ENCODE assay signal across 11 cellular contexts in the genomic region with DNA sequence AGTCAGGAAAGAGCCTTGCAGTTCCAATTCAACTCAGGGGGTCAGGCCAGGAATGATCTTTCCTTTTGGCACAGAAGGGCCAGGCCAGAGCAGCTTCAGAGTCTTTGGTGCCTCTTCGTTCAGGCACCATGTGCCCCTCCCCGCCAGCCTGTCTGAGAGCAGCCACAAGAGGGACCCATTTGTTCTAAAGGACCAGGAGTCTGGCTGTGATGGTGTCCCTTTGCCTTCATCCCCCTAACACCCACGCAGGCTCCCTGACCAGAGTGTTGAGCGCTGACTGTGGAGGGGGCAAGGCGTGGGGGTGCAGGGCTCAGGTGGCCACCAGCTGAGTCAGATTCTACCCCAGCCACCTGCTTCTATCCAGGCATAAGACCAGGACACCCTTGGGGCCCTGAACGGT.
DNase-seq lines count a peak whose midpoint lies in the region; ATAC-seq, FAIRE-seq and TF ChIP-seq lines count a peak whose summit lies in the region.
"Had no signal": no experiment of that assay in that cellular context is flagged by ENCODE, and none has a peak within 500 bp of the region (broad histone marks: within the 10 kb centered on the region; RNA-seq: fewer than 3 reads in every experiment).

No MANE protein-coding gene starts in this region.

- no peak for TF ChIP-seq POLR2A in K562 (conservative IDR thresholded peaks at IDR 0.05)
- TF ChIP-seq POLR2A in thyroid gland (IDR thresholded peaks at IDR 0.05): no peak

- no peaks in the 10 kb centered on the region for H3F3A ChIP-seq in MM.1S (ENCODE audit: insufficient read depth, low read length)

- H3K4me1 Mint-ChIP-seq in nephron progenitor cell: no peaks in the 10 kb centered on the region

- TF ChIP-seq CTCF in MM.1S (IDR thresholded peaks at IDR 0.05; ENCODE audit: low read length) (peak; percentile 10; the same call in 1 of the 2 replicates), K562 (IDR thresholded peaks at IDR 0.05 in 2 of 3, conservative IDR thresholded peaks at IDR 0.05 in 1 of 3; ENCODE audit: insufficient read depth in 2 of 3, low read depth in 1 of 3, low read length in 3 of 3) (peak; percentile 43 to 66 (median 61)), nephron progenitor cell (IDR thresholded peaks at IDR 0.05) (no peak), thyroid gland (IDR thresholded peaks at IDR 0.05) (no peak)

- H3K27me3 Mint-ChIP-seq in nephron progenitor cell (ENCODE audit: low read depth, poor library complexity): peaks cover 22% of the 10 kb centered on the region

- H2AFZ ChIP-seq in MM.1S (ENCODE audit: low read length) (no peak overlapping the region), K562 (ENCODE audit: low read depth, low read length) (no peak overlapping the region)

- no peaks in the 10 kb centered on the region for H3K36me3 ChIP-seq in MM.1S (replicated peaks; ENCODE audit: insufficient read depth, low read length)
- no peaks in the 10 kb centered on the region for H3K36me3 ChIP-seq in K562 (ENCODE audit: control insufficient read depth, insufficient read depth, low read length)
- no peaks in the 10 kb centered on the region for H3K36me3 ChIP-seq in thyroid gland

- H3K27ac Mint-ChIP-seq in nephron progenitor cell: no peak overlapping the region

- H3K9ac ChIP-seq in MM.1S (ENCODE audit: low read length): no peak overlapping the region
- H3K9ac ChIP-seq in K562 (ENCODE audit: insufficient read depth in 1 of 2, low read depth in 2 of 2, low read length in 2 of 2): no peak overlapping the region

- FAIRE-seq in K562 (lab: Jason Lieb, UNC): peak; percentile 74
- FAIRE-seq: A204.1, colon had no signal

- H3K36me3 Mint-ChIP-seq in nephron progenitor cell (ENCODE audit: low read depth): no peaks in the 10 kb centered on the region

- TF ChIP-seq RAD21 in K562 (CRISPR knock-in tag; conservative IDR thresholded peaks at IDR 0.05 in 1 of 2, IDR thresholded peaks at IDR 0.05 in 1 of 2): peak; percentile 28 to 62; a peak in 3 of 4 replicates

- H4K20me1 ChIP-seq in MM.1S (ENCODE audit: insufficient read depth, low read length) (no peaks in the 10 kb centered on the region), K562 (replicated peaks; ENCODE audit: control insufficient read depth, insufficient read depth, low read length) (no peaks in the 10 kb centered on the region)

- TF ChIP-seq EP300 in K562 (IDR thresholded peaks at IDR 0.05; ENCODE audit: low read length): no peak

- 0% methylated on average over 5 of the region's 6 CpGs for WGBS in K562 (ENCODE audit: insufficient coverage, low coverage, missing lambda C conversion rate)
- 56 to 64% methylated on average over 5 to 6 of the region's 6 CpGs for WGBS in thyroid gland, 2 donors

- no peak overlapping the region for H3K4me3 Mint-ChIP-seq in nephron progenitor cell

- H3K27ac ChIP-seq in MM.1S (ENCODE audit: low read length) (no peak overlapping the region), K562 (ENCODE audit: extremely low read depth, low read depth, low read length) (no peak overlapping the region), thyroid gland (no peak overlapping the region)

- H3K4me2 ChIP-seq in MM.1S (ENCODE audit: low read depth, low read length) (no peak overlapping the region), K562 (ENCODE audit: insufficient read depth, low read length) (no peak overlapping the region)
- H3K4me2 ChIP-seq: smooth muscle cell had no signal

- DNase-seq in DMS53 (lab: John Stamatoyannopoulos, UW) (peak; percentile 28), DMS53 treated with DMSO at 0.1 percent for 48 hours (lab: John Stamatoyannopoulos, UW; ENCODE audit: unreplicated experiment) (no peak), MM.1S (no peak), K562 (ENCODE audit: extremely low read depth in 1 of 4, low spot score in 3 of 4) (peak; percentile 47 to 56 (median 52)), nephron progenitor cell (peak; percentile 11), thyroid gland (no peak), hepatic stellate cell (ENCODE audit: low spot score) (no peak)

- in situ Hi-C loops in K562 (cut with MboI): no loop called here

- POLR2A ChIA-PET in K562 (lab: Yijun Ruan, JAX): interaction anchor here (1.0 to 2.1 kb wide), 2 partner anchors 11 to 15 kb away, joined by 3 to 5 read pairs; no protein-coding TSS in a partner anchor

- no peak overlapping the region for H3K4me3 ChIP-seq in MM.1S (ENCODE audit: low read length)
- H3K4me3 ChIP-seq in K562: no peak overlapping the region
- H3K4me3 ChIP-seq in thyroid gland (replicated peaks in 1 of 3): no peak overlapping the region
- H3K4me3 ChIP-seq: smooth muscle cell had no signal

- H3K4me1 ChIP-seq in MM.1S (ENCODE audit: low read length): no peaks in the 10 kb centered on the region
- no peaks in the 10 kb centered on the region for H3K4me1 ChIP-seq in K562 (replicated peaks in 1 of 2; ENCODE audit: control insufficient read depth in 2 of 2, insufficient read depth in 2 of 2, low read length in 2 of 2)
- no peaks in the 10 kb centered on the region for H3K4me1 ChIP-seq in thyroid gland

- no peaks in the 10 kb centered on the region for H3K27me3 ChIP-seq in MM.1S (replicated peaks; ENCODE audit: insufficient read depth, low read length)
- peaks cover 4 to 37% of the 10 kb centered on the region in 2 experiments; a peak in 2 of 5 replicates for H3K27me3 ChIP-seq in K562 (ENCODE audit: control insufficient read depth in 2 of 2, insufficient read depth in 2 of 2, low read length in 2 of 2)
- no peaks in the 10 kb centered on the region for H3K27me3 ChIP-seq in thyroid gland

- H3K9me3 ChIP-seq in MM.1S (replicated peaks; ENCODE audit: insufficient read depth, low read length): no peaks in the 10 kb centered on the region
- H3K9me3 ChIP-seq in K562 (replicated peaks; ENCODE audit: control insufficient read depth, insufficient read depth, low read depth, low read length): no peaks in the 10 kb centered on the region; the same call in 1 of the 2 replicates
- H3K9me3 ChIP-seq in thyroid gland: no peaks in the 10 kb centered on the region

- BruUV-seq in K562 (replicated peaks; lab: Mats Ljungman, UMichigan): no TSS peak

- CTCF ChIA-PET in K562 (lab: Yijun Ruan, JAX; ENCODE audit: low intra/inter-chr PET ratio): no interaction called here

- no peaks in the 10 kb centered on the region for H3K9me1 ChIP-seq in K562 (ENCODE audit: control insufficient read depth, insufficient read depth, low read length)

- intact Hi-C loops in K562 (cut with micrococcal nuclease): loop anchor here (2.0 to 10.0 kb wide), 2 partner anchors 52 to 300 kb away; no protein-coding TSS in a partner anchor
- intact Hi-C loops in thyroid gland (cut with DNase I): no loop called here

- H3K9me2 ChIP-seq in MM.1S (replicated peaks; ENCODE audit: insufficient read depth, low read length): no peaks in the 10 kb centered on the region

- peaks cover 6% of the 10 kb centered on the region for H3K9me3 Mint-ChIP-seq in nephron progenitor cell

- H3K79me2 ChIP-seq in MM.1S (ENCODE audit: low read length) (no peaks in the 10 kb centered on the region), K562 (ENCODE audit: control insufficient read depth, insufficient read depth, low read length) (no peaks in the 10 kb centered on the region)

- ATAC-seq in K562 (peak; percentile 93), HG03175 (IDR thresholded peaks at IDR 0.05; ENCODE audit: unreplicated experiment) (no peak)

TF ChIP-seq in K562, 482 proteins besides CTCF, POLR2A, EP300 and RAD21:
- peak in 1 of 2 experiments; percentile 11; a peak in 1 of 4 replicates for TF ChIP-seq RCOR1 (IDR thresholded peaks at IDR 0.05; ENCODE audit: borderline replicate concordance in 1 of 2, low read depth in 2 of 2, low read length in 2 of 2)
- no peak for TF ChIP-seq FOXJ3 (CRISPR knock-in tag; IDR thresholded peaks at IDR 0.05)
- no peak for TF ChIP-seq EP400 (IDR thresholded peaks at IDR 0.05)
- TF ChIP-seq, protein P1, sequence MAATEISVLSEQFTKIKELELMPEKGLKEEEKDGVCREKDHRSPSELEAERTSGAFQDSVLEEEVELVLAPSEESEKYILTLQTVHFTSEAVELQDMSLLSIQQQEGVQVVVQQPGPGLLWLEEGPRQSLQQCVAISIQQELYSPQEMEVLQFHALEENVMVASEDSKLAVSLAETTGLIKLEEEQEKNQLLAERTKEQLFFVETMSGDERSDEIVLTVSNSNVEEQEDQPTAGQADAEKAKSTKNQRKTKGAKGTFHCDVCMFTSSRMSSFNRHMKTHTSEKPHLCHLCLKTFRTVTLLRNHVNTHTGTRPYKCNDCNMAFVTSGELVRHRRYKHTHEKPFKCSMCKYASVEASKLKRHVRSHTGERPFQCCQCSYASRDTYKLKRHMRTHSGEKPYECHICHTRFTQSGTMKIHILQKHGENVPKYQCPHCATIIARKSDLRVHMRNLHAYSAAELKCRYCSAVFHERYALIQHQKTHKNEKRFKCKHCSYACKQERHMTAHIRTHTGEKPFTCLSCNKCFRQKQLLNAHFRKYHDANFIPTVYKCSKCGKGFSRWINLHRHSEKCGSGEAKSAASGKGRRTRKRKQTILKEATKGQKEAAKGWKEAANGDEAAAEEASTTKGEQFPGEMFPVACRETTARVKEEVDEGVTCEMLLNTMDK (IDR thresholded peaks at IDR 0.05; ENCODE audit: borderline replicate concordance, insufficient read depth, low read depth, low read length, poor library complexity, severe bottlenecking): peak; percentile 64
- peak in 1 of 2 experiments; percentile 26 for TF ChIP-seq E2F6 (IDR thresholded peaks at IDR 0.05; ENCODE audit: borderline replicate concordance in 1 of 2, extremely low read depth in 1 of 2, insufficient read depth in 1 of 2, insufficient read length in 1 of 2, low read depth in 1 of 2, low read length in 1 of 2, poor library complexity in 1 of 2, severe bottlenecking in 1 of 2)
- TF ChIP-seq MAZ (CRISPR knock-in tag; conservative IDR thresholded peaks at IDR 0.05 in 1 of 2, IDR thresholded peaks at IDR 0.05 in 1 of 2): 0 out of 4 replicates have a peak, but pooled peaks of 1 of the 2 experiments have one; percentile 39
- peak; percentile 74 for TF ChIP-seq EGR1 (conservative IDR thresholded peaks at IDR 0.05)
- TF ChIP-seq SMC3 (conservative IDR thresholded peaks at IDR 0.05; ENCODE audit: insufficient read depth, low read depth, low read length): peak; percentile 34; the same call in 1 of the 2 replicates

Comparison
In these comparisons a context has a peak if more than half of its experiments do, and no peak if none do; other contexts are left out.
1. DNase-seq: peak in DMS53 (single experiment), K562 (4 of 4) and nephron progenitor cell (single experiment); none in DMS53 treated with DMSO at 0.1 percent for 48 hours (single experiment), MM.1S (single experiment), thyroid gland (0 of 2) and hepatic stellate cell (single experiment).
2. CTCF ChIP-seq: peak in MM.1S (single experiment) and K562 (3 of 3); none in nephron progenitor cell (single experiment) and thyroid gland (0 of 6).